Comparison of ENCODE assay signal across 18 cellular contexts in the genomic region with DNA sequence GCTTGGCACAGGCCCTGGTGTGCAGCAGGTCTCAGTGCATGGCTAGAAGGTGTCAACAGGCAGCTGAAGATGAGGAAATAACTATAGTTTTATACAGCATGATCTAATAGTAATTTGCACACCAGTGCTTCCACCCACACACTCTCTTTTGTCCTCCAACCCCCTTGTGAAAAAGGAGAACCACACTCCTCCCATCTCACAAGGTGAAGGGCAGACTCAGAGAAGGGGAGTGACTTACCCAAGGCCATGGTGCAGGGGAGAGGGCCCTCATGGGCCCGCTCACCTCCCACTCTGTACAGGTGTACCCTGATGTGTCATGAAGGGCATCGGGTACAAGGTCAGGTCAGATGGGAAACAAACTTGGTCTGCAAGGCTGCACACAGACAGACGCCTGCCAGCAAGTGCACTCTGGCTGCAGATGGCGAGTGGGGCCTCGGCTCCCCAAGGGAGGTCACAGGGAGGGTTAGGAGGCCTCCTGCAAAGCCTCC. TPM values are rescaled to one million over a fixed set of nuclear protein-coding genes. Genes with fewer than 3 reads are reported as not detected.
DNase-seq lines count a peak whose midpoint lies in the region; ATAC-seq and TF ChIP-seq lines count a peak whose summit lies in the region.
"Had no signal": no experiment of that assay in that cellular context is flagged by ENCODE, and none has a peak within 500 bp of the region (broad histone marks: within the 10 kb centered on the region; RNA-seq: fewer than 3 reads in every experiment).

No MANE protein-coding gene starts in this region.

- H3K4ac ChIP-seq in neuronal stem cell (ENCODE audit: low read length), result no peak overlapping the region

- ATAC-seq in activated CD8-positive, alpha-beta memory T cell treated with anti-CD3 and anti-CD28 coated beads, Interleukin-2, amount 10 ng/mL, durations not matched to agents 7 days and 5 days, result no peak
- no peak for ATAC-seq in GM18520 (IDR thresholded peaks at IDR 0.05; ENCODE audit: unreplicated experiment)
- ATAC-seq in HG02973 (IDR thresholded peaks at IDR 0.05; ENCODE audit: unreplicated experiment), result no peak

- peaks cover 40 to 83% of the 10 kb centered on the region in 2 donors for H3K36me3 ChIP-seq in neuronal stem cell (replicated peaks in 1 of 2; ENCODE audit: control insufficient read depth in 2 of 2, insufficient read depth in 2 of 2, low read length in 2 of 2)

- H3K79me1 ChIP-seq in neuronal stem cell (ENCODE audit: low read depth, low read length), result peaks cover 4% of the 10 kb centered on the region

- no peak overlapping the region for H3K4me2 ChIP-seq in neuronal stem cell (ENCODE audit: insufficient read depth, low read length, poor library complexity, severe bottlenecking)

- H3K18ac ChIP-seq in neuronal stem cell (ENCODE audit: low read length), result no peak overlapping the region

- H3K4me3 ChIP-seq in neuronal stem cell (ENCODE audit: low read length in 2 of 2), result peak overlapping the region in 1 of 2 donors; percentile 9
- H3K4me3 ChIP-seq: SJCRH30 had no signal

- H2BK5ac ChIP-seq in neuronal stem cell (ENCODE audit: low read length), result no peak overlapping the region

- no peaks in the 10 kb centered on the region for H3K27me3 Mint-ChIP-seq in activated CD8-positive, alpha-beta memory T cell treated with anti-CD3 and anti-CD28 coated beads, Interleukin-2, amount 10 ng/mL, durations not matched to agents 7 days and 5 days
- H3K27me3 Mint-ChIP-seq in progenitor cell of endocrine pancreas, result no peaks in the 10 kb centered on the region

- H3K4me3 Mint-ChIP-seq in activated CD8-positive, alpha-beta memory T cell treated with anti-CD3 and anti-CD28 coated beads, Interleukin-2, amount 10 ng/mL, durations not matched to agents 7 days and 5 days, result no peak overlapping the region
- no peak overlapping the region for H3K4me3 Mint-ChIP-seq in progenitor cell of endocrine pancreas (ENCODE audit: low read depth)

- TF ChIP-seq CTCF in progenitor cell of endocrine pancreas (IDR thresholded peaks at IDR 0.05; ENCODE audit: unreplicated experiment), result no peak

- no peak overlapping the region for H3K27ac ChIP-seq in neuronal stem cell (replicated peaks; ENCODE audit: low read length)
- H3K27ac ChIP-seq: SJCRH30 had no signal

- H3K23ac ChIP-seq in neuronal stem cell (ENCODE audit: low read depth, low read length, poor library complexity), result peak overlapping the region; percentile 81

- H2BK12ac ChIP-seq in neuronal stem cell (ENCODE audit: low read length), result no peak overlapping the region

- CTCF ChIA-PET in activated CD8-positive, alpha-beta memory T cell treated with anti-CD3 and anti-CD28 coated beads, Interleukin-2, amount 10 ng/mL, durations not matched to agents 7 days and 5 days (lab: Charles Lee), result no interaction called here

- WGBS in neuronal stem cell (ENCODE audit: extremely low coverage in 2 of 2, insufficient read length in 2 of 2, insufficient replicate concordance in 1 of 2), 2 donors, result no CpG with 5 or more reads among the region's 5 CpGs

- no peaks in the 10 kb centered on the region for H3K27me3 ChIP-seq in neuronal stem cell (ENCODE audit: control insufficient read depth in 3 of 3, insufficient read depth in 3 of 3, low read depth in 1 of 3, low read length in 3 of 3)
- H3K27me3 ChIP-seq: SJCRH30 had no signal

- H4K8ac ChIP-seq in neuronal stem cell (ENCODE audit: low read depth, low read length), result no peak overlapping the region

- no peaks in the 10 kb centered on the region for H3K4me1 Mint-ChIP-seq in activated CD8-positive, alpha-beta memory T cell treated with anti-CD3 and anti-CD28 coated beads, Interleukin-2, amount 10 ng/mL, durations not matched to agents 7 days and 5 days
- H3K4me1 Mint-ChIP-seq in progenitor cell of endocrine pancreas (ENCODE audit: low read depth), result no peaks in the 10 kb centered on the region

- H2AK5ac ChIP-seq in neuronal stem cell (ENCODE audit: low read depth, low read length), result no peak overlapping the region

- no peaks in the 10 kb centered on the region for H3K9me3 Mint-ChIP-seq in activated CD8-positive, alpha-beta memory T cell treated with anti-CD3 and anti-CD28 coated beads, Interleukin-2, amount 10 ng/mL, durations not matched to agents 7 days and 5 days (ENCODE audit: low read depth)
- no peaks in the 10 kb centered on the region for H3K9me3 Mint-ChIP-seq in progenitor cell of endocrine pancreas (ENCODE audit: low read depth)

- H4K91ac ChIP-seq in neuronal stem cell (ENCODE audit: low read depth, low read length, poor library complexity), result no peak overlapping the region

- peaks cover 25% of the 10 kb centered on the region for H3K36me3 Mint-ChIP-seq in activated CD8-positive, alpha-beta memory T cell treated with anti-CD3 and anti-CD28 coated beads, Interleukin-2, amount 10 ng/mL, durations not matched to agents 7 days and 5 days
- peaks cover 22% of the 10 kb centered on the region for H3K36me3 Mint-ChIP-seq in progenitor cell of endocrine pancreas (ENCODE audit: insufficient read depth)

- H3K14ac ChIP-seq in neuronal stem cell (ENCODE audit: low read length), result no peak overlapping the region

- H2BK120ac ChIP-seq in neuronal stem cell (ENCODE audit: low read depth, low read length), result no peak overlapping the region

- H3K27ac Mint-ChIP-seq in activated CD8-positive, alpha-beta memory T cell treated with anti-CD3 and anti-CD28 coated beads, Interleukin-2, amount 10 ng/mL, durations not matched to agents 7 days and 5 days, result no peak overlapping the region
- H3K27ac Mint-ChIP-seq in progenitor cell of endocrine pancreas, result no peak overlapping the region

- no peak overlapping the region for H2BK15ac ChIP-seq in neuronal stem cell (ENCODE audit: low read length)

- H2AFZ ChIP-seq in neuronal stem cell (ENCODE audit: low read length), result no peak overlapping the region

- peaks cover 0 to 2% of the 10 kb centered on the region in 2 donors for H3K9me3 ChIP-seq in neuronal stem cell (replicated peaks in 1 of 2; ENCODE audit: control insufficient read depth in 2 of 2, insufficient read depth in 1 of 2, low read depth in 1 of 2, low read length in 2 of 2)
- H3K9me3 ChIP-seq: SJCRH30 had no signal

- DNase-seq in activated CD8-positive, alpha-beta memory T cell treated with anti-CD3 and anti-CD28 coated beads for 24 hours, result peak; percentile 44
- DNase-seq in activated CD8-positive, alpha-beta memory T cell treated with anti-CD3 and anti-CD28 coated beads, Interleukin-2, amount 10 ng/mL, durations not matched to agents 7 days and 5 days, result no peak
- DNase-seq in germinal center (ENCODE audit: low spot score) (peak; percentile 28), neuronal stem cell (ENCODE audit: low spot score) (no peak), progenitor cell of endocrine pancreas (ENCODE audit: low spot score, unreplicated experiment) (no peak), HUDEP-2 (lab: John Stamatoyannopoulos, UW; ENCODE audit: unreplicated experiment in 76 of 76) (no peak)
- DNase-seq: 8988T, C1 segment of cervical spinal cord, H7, NCI-H1436, NCI-H2081, NCI-H226, NCI-H526 treated with DMSO at 0.1 percent for 48 hours, OCI-M1, RPMI8226, SJCRH30 had no signal

- H3K4me1 ChIP-seq in neuronal stem cell (ENCODE audit: control insufficient read depth in 2 of 2, insufficient read depth in 1 of 2, low read depth in 1 of 2, low read length in 2 of 2), result no peaks in the 10 kb centered on the region
- H3K4me1 ChIP-seq: SJCRH30 had no signal

- no peak overlapping the region for H3K9ac ChIP-seq in neuronal stem cell (ENCODE audit: low read depth, low read length, poor library complexity)

RNA-seq across cellular contexts. Expression of gene DGCR2, which starts 53.4 kb away (rescaled TPM):
- total RNA-seq in activated CD8-positive, alpha-beta memory T cell treated with anti-CD3 and anti-CD28 coated beads, Interleukin-2, amount 10 ng/mL, durations not matched to agents 7 days and 5 days, result 10 to 100 TPM; 27.8 TPM
- polyA plus RNA-seq in neuronal stem cell (2013, experiment 1 of 2), result 31.2 TPM
- 31.1 TPM for polyA plus RNA-seq in neuronal stem cell (2013, experiment 2 of 2)
- 87.1 and 89.1 TPM in 2 replicates for total RNA-seq in progenitor cell of endocrine pancreas

Comparison
In these comparisons a context has a peak if more than half of its experiments do, and no peak if none do; other contexts are left out.
1. DNase-seq: peak in activated CD8-positive, alpha-beta memory T cell treated with anti-CD3 and anti-CD28 coated beads for 24 hours (single experiment) and germinal center (single experiment); none in activated CD8-positive, alpha-beta memory T cell treated with anti-CD3 and anti-CD28 coated beads, Interleukin-2, amount 10 ng/mL, durations not matched to agents 7 days and 5 days (single experiment), neuronal stem cell (single experiment), progenitor cell of endocrine pancreas (single experiment) and HUDEP-2 (0 of 76).